ENCODE assay signal across 11 cellular contexts in the genomic region with DNA sequence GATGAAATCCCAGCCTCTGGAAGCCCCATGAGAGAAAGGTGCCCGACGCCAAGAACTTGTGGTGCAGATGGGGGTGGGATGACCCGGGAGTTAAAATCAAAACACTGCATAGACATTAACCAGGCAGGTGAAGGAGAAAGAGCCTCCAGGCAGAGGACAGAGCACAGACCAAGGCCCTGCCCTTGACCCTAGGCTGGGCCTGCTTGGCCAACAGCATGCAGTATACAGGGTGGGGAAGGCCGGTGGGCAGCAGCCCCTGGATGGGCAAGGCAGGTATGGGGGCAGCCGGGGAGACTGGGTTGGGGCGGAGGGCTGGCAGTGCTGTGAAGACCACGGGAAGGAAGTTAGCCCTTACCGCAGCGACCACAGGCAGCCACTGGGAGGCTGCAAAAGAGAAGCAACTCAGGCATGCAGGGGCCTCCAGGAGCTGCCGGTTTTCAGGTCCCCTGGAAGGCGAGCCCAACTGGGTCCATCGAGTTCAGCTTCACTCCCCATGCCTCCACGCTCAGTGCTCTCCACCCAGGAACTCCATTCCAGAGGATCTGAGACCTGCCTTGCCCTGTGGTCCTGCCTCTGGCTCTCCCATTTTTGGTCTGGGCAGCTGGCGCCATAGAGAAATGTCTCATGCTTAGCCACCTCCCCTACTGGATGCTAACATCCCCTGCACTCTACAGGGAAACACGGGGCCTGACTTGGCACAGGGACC.
DNase-seq lines count a peak whose midpoint lies in the region; ATAC-seq and TF ChIP-seq lines count a peak whose summit lies in the region.
"Had no signal": no experiment of that assay in that cellular context is flagged by ENCODE, and none has a peak within 500 bp of the region (broad histone marks: within the 10 kb centered on the region; RNA-seq: fewer than 3 reads in every experiment).

No MANE protein-coding gene starts in this region.

- H3K27ac ChIP-seq in CD8-positive, alpha-beta memory T cell (ENCODE audit: low read depth, low read length): no peak overlapping the region
- no peak overlapping the region for H3K27ac ChIP-seq in vagina
- H3K27ac ChIP-seq: prostate gland had no signal

- no peaks in the 10 kb centered on the region for H3K36me3 Mint-ChIP-seq in CD8-positive, alpha-beta memory T cell
- no peaks in the 10 kb centered on the region for H3K36me3 Mint-ChIP-seq in T-helper 1 cell treated with Interleukin-12 subunit alpha and Interleukin-12 subunit beta and Interleukin-4 antibody, amounts not matched to agents 30 μg/mL and 1 μg/mL, for 36 hours (ENCODE audit: low read depth)
- no peaks in the 10 kb centered on the region for H3K36me3 Mint-ChIP-seq in memory B cell
- H3K36me3 Mint-ChIP-seq: CD4-positive, alpha-beta memory T cell had no signal

- peaks cover 15 to 17% (median 15%) of the 10 kb centered on the region in 3 donors for H3K4me1 Mint-ChIP-seq in CD8-positive, alpha-beta memory T cell
- H3K4me1 Mint-ChIP-seq in T-helper 1 cell treated with Interleukin-12 subunit alpha and Interleukin-12 subunit beta and Interleukin-4 antibody, amounts not matched to agents 30 μg/mL and 1 μg/mL, for 36 hours (ENCODE audit: low read depth): peaks cover 15% of the 10 kb centered on the region
- H3K4me1 Mint-ChIP-seq in memory B cell: peaks cover 13% of the 10 kb centered on the region

- TF ChIP-seq POLR2A in vagina (IDR thresholded peaks at IDR 0.05): no peak

- no peak for DNase-seq in CD8-positive, alpha-beta memory T cell
- DNase-seq in H7 (peak; percentile 76), memory B cell (ENCODE audit: low spot score in 2 of 2) (no peak), vagina (ENCODE audit: extremely low spot score in 2 of 2) (no peak), GOT3 (lab: John Stamatoyannopoulos, UW) (no peak)
- DNase-seq in stimulated activated CD8-positive, alpha-beta memory T cell treated with anti-CD3 and anti-CD28 coated beads, Interleukin-4, amount 100 ng/mL, for 48 hours: no peak
- DNase-seq: CD4-positive, alpha-beta memory T cell; RPMI8226 had no signal

- peak overlapping the region in 4 of 8 donors; percentile 23 to 88 (median 41) for H3K27ac Mint-ChIP-seq in CD8-positive, alpha-beta memory T cell
- H3K27ac Mint-ChIP-seq in T-helper 1 cell treated with Interleukin-12 subunit alpha and Interleukin-12 subunit beta and Interleukin-4 antibody, amounts not matched to agents 30 μg/mL and 1 μg/mL, for 36 hours: no peak overlapping the region
- no peak overlapping the region for H3K27ac Mint-ChIP-seq in memory B cell

- peaks cover 5 to 37% of the 10 kb centered on the region in 2 donors for H3K27me3 Mint-ChIP-seq in CD8-positive, alpha-beta memory T cell
- H3K27me3 Mint-ChIP-seq in T-helper 1 cell treated with Interleukin-12 subunit alpha and Interleukin-12 subunit beta and Interleukin-4 antibody, amounts not matched to agents 30 μg/mL and 1 μg/mL, for 36 hours (ENCODE audit: low read depth): peaks cover 4% of the 10 kb centered on the region
- peaks cover 19% of the 10 kb centered on the region for H3K27me3 Mint-ChIP-seq in memory B cell

- ATAC-seq in memory B cell (ENCODE audit: low read depth): peak; percentile 31
- ATAC-seq in GM18498 (IDR thresholded peaks at IDR 0.05; ENCODE audit: unreplicated experiment): no peak

- H3K36me3 ChIP-seq in CD8-positive, alpha-beta memory T cell (ENCODE audit: insufficient read depth, low read length): no peaks in the 10 kb centered on the region
- H3K36me3 ChIP-seq in H7 (replicated peaks; ENCODE audit: control insufficient read depth, insufficient read depth, low read length) (no peaks in the 10 kb centered on the region), vagina (no peaks in the 10 kb centered on the region)
- H3K36me3 ChIP-seq: prostate gland had no signal

- intact Hi-C loops in vagina (cut with DNase I): no loop called here

- no peak overlapping the region for H3K4me3 ChIP-seq in CD8-positive, alpha-beta memory T cell (ENCODE audit: low read length)
- H3K4me3 ChIP-seq in H7 (ENCODE audit: insufficient read depth, low read depth, low read length) (no peak overlapping the region), vagina (no peak overlapping the region)
- H3K4me3 ChIP-seq: prostate gland had no signal

- TF ChIP-seq CTCF in vagina (IDR thresholded peaks at IDR 0.05): no peak

- CTCF ChIA-PET in CD8-positive, alpha-beta memory T cell (lab: Charles Lee): no interaction called here

- peak overlapping the region in 4 of 7 donors; percentile 26 to 50 (median 49) for H3K4me3 Mint-ChIP-seq in CD8-positive, alpha-beta memory T cell
- peak overlapping the region; percentile 19 for H3K4me3 Mint-ChIP-seq in T-helper 1 cell treated with Interleukin-12 subunit alpha and Interleukin-12 subunit beta and Interleukin-4 antibody, amounts not matched to agents 30 μg/mL and 1 μg/mL, for 36 hours
- peak overlapping the region; percentile 45 for H3K4me3 Mint-ChIP-seq in memory B cell

- POLR2A ChIA-PET in CD8-positive, alpha-beta memory T cell (lab: Charles Lee): no interaction called here

- no peaks in the 10 kb centered on the region for H3K9me3 ChIP-seq in CD8-positive, alpha-beta memory T cell (ENCODE audit: low read length)
- no peaks in the 10 kb centered on the region for H3K9me3 ChIP-seq in vagina
- H3K9me3 ChIP-seq: prostate gland had no signal

- no peaks in the 10 kb centered on the region for H3K9me3 Mint-ChIP-seq in CD8-positive, alpha-beta memory T cell
- peaks cover 4% of the 10 kb centered on the region for H3K9me3 Mint-ChIP-seq in T-helper 1 cell treated with Interleukin-12 subunit alpha and Interleukin-12 subunit beta and Interleukin-4 antibody, amounts not matched to agents 30 μg/mL and 1 μg/mL, for 36 hours
- peaks cover 3% of the 10 kb centered on the region for H3K9me3 Mint-ChIP-seq in memory B cell

- no peaks in the 10 kb centered on the region for H3K4me1 ChIP-seq in CD8-positive, alpha-beta memory T cell (ENCODE audit: insufficient read depth, low read length)
- peaks cover 6% of the 10 kb centered on the region for H3K4me1 ChIP-seq in vagina
- H3K4me1 ChIP-seq: prostate gland had no signal

- no peaks in the 10 kb centered on the region for H3K27me3 ChIP-seq in CD8-positive, alpha-beta memory T cell (ENCODE audit: insufficient read depth, low read length, poor library complexity, severe bottlenecking)
- H3K27me3 ChIP-seq in H7 (ENCODE audit: control insufficient read depth, insufficient read depth, low read length) (no peaks in the 10 kb centered on the region), vagina (no peaks in the 10 kb centered on the region)
